Comparison of ENCODE assay signal across 12 cellular contexts in genomic region chr1:51734899-51735745, GRCh38.
DNase-seq lines count a peak whose midpoint lies in the region; ATAC-seq and TF ChIP-seq lines count a peak whose summit lies in the region.
"Had no signal": no experiment of that assay in that cellular context is flagged by ENCODE, and none has a peak within 500 bp of the region (broad histone marks: within the 10 kb centered on the region; RNA-seq: fewer than 3 reads in every experiment).

No MANE protein-coding gene starts in this region.

- H3K9me3 ChIP-seq in A673 (ENCODE audit: low read depth, low read length, poor library complexity, severe bottlenecking) (no peaks in the 10 kb centered on the region), HUES64 (ENCODE audit: insufficient read depth, low read depth, low read length) (no peaks in the 10 kb centered on the region)

- no peak overlapping the region for H3K4me3 ChIP-seq in A673 (ENCODE audit: low read depth, low read length, poor library complexity, severe bottlenecking)
- H3K4me3 ChIP-seq in HUES64 (ENCODE audit: low read length) = no peak overlapping the region

- H3K27me3 Mint-ChIP-seq in effector memory CD8-positive, alpha-beta T cell = no peaks in the 10 kb centered on the region
- H3K27me3 Mint-ChIP-seq in neural crest cell (ENCODE audit: low read depth) = no peaks in the 10 kb centered on the region

- H3K27ac Mint-ChIP-seq in effector memory CD8-positive, alpha-beta T cell = peak overlapping the region; percentile 60 to 62
- no peak overlapping the region for H3K27ac Mint-ChIP-seq in neural crest cell (ENCODE audit: unreplicated experiment)

- H3K27me3 ChIP-seq in A673 (replicated peaks; ENCODE audit: insufficient read depth, low read depth, low read length, poor library complexity) (no peaks in the 10 kb centered on the region), HUES64 (ENCODE audit: insufficient read depth, low read length) (no peaks in the 10 kb centered on the region)

- CTCF ChIA-PET in A673 (lab: Charles Lee) = no interaction called here

- H3K36me3 ChIP-seq in A673 (ENCODE audit: insufficient read depth, low read length, poor library complexity, severe bottlenecking) (no peaks in the 10 kb centered on the region), HUES64 (ENCODE audit: insufficient read depth, low read length) (no peaks in the 10 kb centered on the region)

- H3K36me3 Mint-ChIP-seq in effector memory CD8-positive, alpha-beta T cell (ENCODE audit: insufficient read depth) = peaks cover 4% of the 10 kb centered on the region
- H3K36me3 Mint-ChIP-seq in neural crest cell (ENCODE audit: low read depth) = no peaks in the 10 kb centered on the region

- TF ChIP-seq CTCF in A673 (conservative IDR thresholded peaks at IDR 0.05; ENCODE audit: low read depth, low read length) = no peak
- TF ChIP-seq CTCF in neural crest cell (conservative IDR thresholded peaks at IDR 0.05) = no peak

- BruUV-seq in A673 (replicated peaks; lab: Mats Ljungman, UMichigan) = no TSS peak

- DNase-seq in A673 (ENCODE audit: low spot score) (peak; percentile 17), neural crest cell (ENCODE audit: low read depth, low spot score) (no peak), NCI-H2107 (lab: John Stamatoyannopoulos, UW) (no peak), left lobe of liver (ENCODE audit: low spot score) (no peak), NCI-H748 (lab: John Stamatoyannopoulos, UW; ENCODE audit: unreplicated experiment) (no peak)
- DNase-seq in effector memory CD8-positive, alpha-beta T cell = no peak
- no peak for DNase-seq in activated CD4-positive, CD25-positive, alpha-beta regulatory T cell treated with anti-CD3 and anti-CD28 coated beads, Interleukin-2, amount 50 U/mL, for 72 hours
- DNase-seq: NCI-H2081 treated with DMSO at 0.1 percent for 48 hours; stimulated activated CD4-positive, alpha-beta T cell treated with anti-CD3 and anti-CD28 coated beads, Interleukin-4, amount 100 ng/mL, for 1 hour had no signal

- POLR2A ChIA-PET in A673 (lab: Charles Lee; ENCODE audit: low non-redundant PET) = no interaction called here

- H3K4me1 ChIP-seq in A673 (ENCODE audit: insufficient read depth, low read length, poor library complexity, severe bottlenecking) (peaks cover 60% of the 10 kb centered on the region), HUES64 (ENCODE audit: insufficient read depth, low read length) (peaks cover 50% of the 10 kb centered on the region)

- peaks cover 24 to 40% of the 10 kb centered on the region in 2 donors for H3K4me1 Mint-ChIP-seq in effector memory CD8-positive, alpha-beta T cell (ENCODE audit: low read depth in 2 of 2)
- peaks cover 30% of the 10 kb centered on the region for H3K4me1 Mint-ChIP-seq in neural crest cell

- peak overlapping the region; percentile 2 for H3K27ac ChIP-seq in A673 (ENCODE audit: low read depth, low read length, poor library complexity, severe bottlenecking)
- 0 out of 2 replicates have a peak overlapping the region, but pooled peaks have one; percentile 2 for H3K27ac ChIP-seq in HUES64 (ENCODE audit: low read depth, low read length)
- H3K27ac ChIP-seq: epithelial cell of prostate had no signal

- intact Hi-C loops in A673 (cut with micrococcal nuclease; ENCODE audit: unreplicated experiment) = no loop called here

- 85% methylated on average over 7 of the region's 7 CpGs for WGBS in HUES64

- no peak overlapping the region for H3K4me3 Mint-ChIP-seq in effector memory CD8-positive, alpha-beta T cell
- H3K4me3 Mint-ChIP-seq in neural crest cell = peak overlapping the region; percentile 0
- H3K4me3 Mint-ChIP-seq: CD14-positive monocyte had no signal

- no peaks in the 10 kb centered on the region for H3K9me3 Mint-ChIP-seq in effector memory CD8-positive, alpha-beta T cell
- no peaks in the 10 kb centered on the region for H3K9me3 Mint-ChIP-seq in neural crest cell

- ATAC-seq in effector memory CD8-positive, alpha-beta T cell (replicated peaks) = no peak
- ATAC-seq in left lobe of liver = no peak

- H3K9ac ChIP-seq in HUES64 (ENCODE audit: low read depth, low read length) = no peak overlapping the region
